In the genomic region with DNA sequence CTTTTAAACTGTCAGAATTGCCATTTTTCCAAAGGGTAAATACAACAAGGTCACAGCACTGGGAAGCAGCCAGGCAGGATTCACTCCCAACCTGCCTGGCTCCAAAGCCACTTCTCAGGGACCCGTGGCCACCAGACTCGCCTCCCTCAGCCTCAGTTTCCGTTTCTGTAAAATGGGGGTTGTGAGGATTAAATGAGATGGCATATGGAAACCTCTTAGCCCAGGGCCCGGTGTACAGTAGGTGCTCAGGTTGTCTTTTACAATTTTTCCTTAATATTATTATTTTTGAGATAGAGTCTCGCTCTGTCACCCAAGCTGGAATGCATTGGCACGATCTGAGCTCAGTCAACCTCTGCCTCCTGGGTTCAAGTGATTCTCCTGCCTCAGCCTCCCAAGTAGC, we compare ENCODE assay signal across 37 cellular contexts. TPM values are rescaled to one million over a fixed set of nuclear protein-coding genes. Genes with fewer than 3 reads are reported as not detected.
"Had no signal": no experiment of that assay in that cellular context is flagged by ENCODE, and none has a peak within 500 bp of the region (broad histone marks: within the 10 kb centered on the region; RNA-seq: fewer than 3 reads in every experiment).

No MANE protein-coding gene starts in this region.

- H3K27me3 Mint-ChIP-seq: naive B cell; naive thymus-derived CD8-positive, alpha-beta T cell; natural killer cell treated with Interleukin-12 subunit alpha and Interleukin-12 subunit beta and Interleukin-15 and Interleukin-18, amount 100 ng/mL, for 72 hours; progenitor cell of endocrine pancreas; stimulated activated naive B cell treated with anti-CD40 and anti-IgM and Interleukin-4, amounts not matched to agents 10 μg/mL and 1 μg/mL and 100 μg/mL, for 72 hours; stimulated activated naive CD8-positive, alpha-beta T cell treated with anti-CD3 and anti-CD28 coated beads, Interleukin-15, Interleukin-2, amounts not matched to agents 100 ng/mL and 50 ng/mL, for 24 hours had no signal

- H3K4me1 Mint-ChIP-seq: nephron progenitor cell; neural crest cell; stimulated activated effector memory CD8-positive, alpha-beta T cell treated with anti-CD3 and anti-CD28 coated beads, Interleukin-12 subunit alpha, Interleukin-12 subunit beta, amount 100 ng/mL, for 72 hours had no signal

- DNase-seq: naive B cell; naive thymus-derived CD8-positive, alpha-beta T cell; nephron progenitor cell; nucleus accumbens; ovary; posterior cingulate gyrus; psoas muscle; right cardiac atrium; spleen; stimulated activated CD4-positive, alpha-beta T cell treated with anti-CD3 and anti-CD28 coated beads, Interleukin-12 subunit alpha, Interleukin-12 subunit beta, amount 100 ng/mL, for 4 hours; stimulated activated CD4-positive, alpha-beta T cell treated with anti-CD3 and anti-CD28 coated beads, Interleukin-1b, Interleukin-23, amount 100 ng/mL, for 48 hours; stimulated activated CD4-positive, alpha-beta T cell treated with anti-CD3 and anti-CD28 coated beads, Interleukin-4, amount 100 ng/mL, for 24 hours; stimulated activated naive B cell treated with anti-CD40 and anti-IgM and Interleukin-4, amounts not matched to agents 10 μg/mL and 1 μg/mL and 100 μg/mL, for 72 hours; stimulated activated naive CD4-positive, alpha-beta T cell treated with Interleukin-2 at 50 U/mL for 16 hours; stomach; thyroid gland; trophoblast cell; upper lobe of left lung had no signal

- H3K27me3 ChIP-seq: neutrophil, ovary, spleen, stomach, thyroid gland, tibial nerve, upper lobe of left lung, vagina had no signal

- ATAC-seq: naive thymus-derived CD8-positive, alpha-beta T cell; natural killer cell treated with Interleukin-12 subunit alpha and Interleukin-12 subunit beta and Interleukin-15 and Interleukin-18, amount 100 ng/mL, for 72 hours; psoas muscle; right cardiac atrium; sciatic nerve; stimulated activated naive B cell treated with anti-CD40 and anti-IgM and Interleukin-4, amounts not matched to agents 10 μg/mL and 1 μg/mL and 100 μg/mL, for 72 hours had no signal

- H3K4me1 ChIP-seq: parathyroid adenoma, psoas muscle, stomach, thyroid gland, upper lobe of left lung, vagina had no signal

- H3K4me2 ChIP-seq: smooth muscle cell had no signal

- H3K4me3 ChIP-seq: ovary, psoas muscle, skin epidermis, smooth muscle cell, spleen, stomach, thoracic aorta, thyroid gland, tibial nerve, upper lobe of left lung, vagina had no signal

- H3K9me3 ChIP-seq: neutrophil, thoracic aorta, thyroid gland had no signal

- H3K4me3 Mint-ChIP-seq: naive B cell; naive thymus-derived CD8-positive, alpha-beta T cell; natural killer cell treated with Interleukin-12 subunit alpha and Interleukin-12 subunit beta and Interleukin-15 and Interleukin-18, amount 100 ng/mL, for 72 hours; nephron progenitor cell; neural crest cell; stimulated activated effector memory CD8-positive, alpha-beta T cell treated with anti-CD3 and anti-CD28 coated beads, Interleukin-12 subunit alpha, Interleukin-12 subunit beta, amount 100 ng/mL, for 72 hours; stimulated activated naive B cell treated with anti-CD40 and anti-IgM and Interleukin-4, amounts not matched to agents 10 μg/mL and 1 μg/mL and 100 μg/mL, for 72 hours; stimulated activated naive CD8-positive, alpha-beta T cell treated with anti-CD3 and anti-CD28 coated beads, Interleukin-15, Interleukin-2, amounts not matched to agents 100 ng/mL and 50 ng/mL, for 24 hours had no signal

- FAIRE-seq: urothelium cell line had no signal

- H3K27ac ChIP-seq: neutrophil, ovary, parathyroid adenoma, psoas muscle, skin epidermis, spleen, stomach, thoracic aorta, thyroid gland, tibial nerve, upper lobe of left lung, vagina had no signal

- H3K9ac ChIP-seq: parathyroid adenoma had no signal

- H2AFZ ChIP-seq: parathyroid adenoma had no signal

- H3K9me3 Mint-ChIP-seq: naive thymus-derived CD8-positive, alpha-beta T cell; natural killer cell treated with Interleukin-12 subunit alpha and Interleukin-12 subunit beta and Interleukin-15 and Interleukin-18, amount 100 ng/mL, for 72 hours; stimulated activated effector memory CD8-positive, alpha-beta T cell treated with anti-CD3 and anti-CD28 coated beads, Interleukin-12 subunit alpha, Interleukin-12 subunit beta, amount 100 ng/mL, for 72 hours; stimulated activated naive CD8-positive, alpha-beta T cell treated with anti-CD3 and anti-CD28 coated beads, Interleukin-15, Interleukin-2, amounts not matched to agents 100 ng/mL and 50 ng/mL, for 24 hours had no signal

- H3K27ac Mint-ChIP-seq: naive B cell; naive thymus-derived CD8-positive, alpha-beta T cell; natural killer cell treated with Interleukin-12 subunit alpha and Interleukin-12 subunit beta and Interleukin-15 and Interleukin-18, amount 100 ng/mL, for 72 hours; nephron progenitor cell; progenitor cell of endocrine pancreas; stimulated activated effector memory CD8-positive, alpha-beta T cell treated with anti-CD3 and anti-CD28 coated beads, Interleukin-12 subunit alpha, Interleukin-12 subunit beta, amount 100 ng/mL, for 72 hours; stimulated activated naive B cell treated with anti-CD40 and anti-IgM and Interleukin-4, amounts not matched to agents 10 μg/mL and 1 μg/mL and 100 μg/mL, for 72 hours; stimulated activated naive CD8-positive, alpha-beta T cell treated with anti-CD3 and anti-CD28 coated beads, Interleukin-15, Interleukin-2, amounts not matched to agents 100 ng/mL and 50 ng/mL, for 24 hours had no signal

RNA-seq across cellular contexts. Expression of a gene that starts 22.0 kb away (rescaled TPM):
- total RNA-seq: naive thymus-derived CD8-positive, alpha-beta T cell; natural killer cell treated with Interleukin-12 subunit alpha and Interleukin-12 subunit beta and Interleukin-15 and Interleukin-18, amount 100 ng/mL, for 72 hours; renal cortical epithelial cell; sciatic nerve; smooth muscle cell; subcutaneous adipose tissue; thoracic aorta; thyroid gland; tibial nerve; ureter; vagina had no signal
- polyA plus RNA-seq: naive thymus-derived CD8-positive, alpha-beta T cell; smooth muscle cell; stomach had no signal

RNA-seq across cellular contexts. Expression of a gene that starts 27.7 kb away (rescaled TPM):
- total RNA-seq: neural crest cell, progenitor cell of endocrine pancreas, vagina had no signal
- polyA plus RNA-seq: naive thymus-derived CD8-positive, alpha-beta T cell had no signal

RNA-seq across cellular contexts. Expression of a gene that starts 45.2 kb away (rescaled TPM):
- total RNA-seq: neural crest cell, progenitor cell of endocrine pancreas, renal cortical epithelial cell, right cardiac atrium, smooth muscle cell, temporal lobe, thyroid gland, vagina had no signal
- polyA plus RNA-seq: smooth muscle cell had no signal

RNA-seq across cellular contexts. Expression of a gene that starts 47.4 kb away (rescaled TPM):
- total RNA-seq: omental fat pad, psoas muscle, right cardiac atrium, subcutaneous adipose tissue, thoracic aorta, thyroid gland, ureter had no signal
- polyA plus RNA-seq: right cardiac atrium had no signal
